Comparison of ENCODE assay signal across 8 cellular contexts in the genomic region with DNA sequence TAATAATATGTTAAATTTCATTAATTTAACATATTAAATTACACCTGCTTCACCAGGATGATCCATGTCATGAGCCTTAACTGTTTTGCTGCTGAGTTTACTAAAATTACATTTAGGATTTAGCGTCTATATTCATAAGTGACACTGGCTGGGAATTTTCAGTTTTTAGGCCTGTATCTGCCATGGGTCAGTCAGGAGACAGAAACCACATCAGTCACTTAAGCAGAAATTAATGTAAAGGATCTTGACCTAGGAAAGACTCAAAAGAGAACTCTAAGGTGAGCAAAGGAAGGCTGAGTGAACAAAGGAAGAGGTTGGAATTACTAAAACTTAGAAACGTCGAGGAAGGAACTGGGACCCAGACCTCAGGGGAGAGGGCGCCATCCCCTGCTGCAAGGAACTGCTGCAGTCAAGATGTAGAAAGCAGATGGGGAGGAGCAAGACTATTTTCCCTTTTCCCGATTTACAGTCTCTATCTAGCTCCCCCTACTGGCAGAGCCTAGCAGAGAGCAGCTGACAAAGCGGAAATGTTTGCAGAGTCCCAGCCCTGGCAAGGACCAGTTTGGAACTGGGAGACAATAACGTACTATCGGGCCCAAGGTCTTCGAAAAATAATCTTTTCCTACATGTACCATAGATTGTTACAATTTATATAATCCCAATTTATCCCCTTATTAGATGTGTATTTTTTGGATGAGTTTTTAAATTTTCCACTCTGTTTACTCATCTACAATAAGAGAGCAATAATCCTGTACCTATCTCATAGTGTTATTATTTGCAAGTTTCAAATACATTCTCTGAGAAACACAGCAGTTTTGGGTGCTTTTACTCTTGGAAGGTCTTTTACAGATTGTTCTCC. TPM values are rescaled to one million over a fixed set of nuclear protein-coding genes. Genes with fewer than 3 reads are reported as not detected.
A peak's percentile ranks its signal among the peaks of the same experiment; 100 is the strongest.
DNase-seq lines count a peak whose midpoint lies in the region; ATAC-seq and TF ChIP-seq lines count a peak whose summit lies in the region.

No MANE protein-coding gene starts in this region.

- peak; percentile 97 for TF ChIP-seq CTCF in GM12873 (IDR thresholded peaks at IDR 0.05; ENCODE audit: insufficient read depth, low read depth, low read length, missing control alignments)
- peak; percentile 25 to 87 (median 74) for TF ChIP-seq CTCF in spleen (IDR thresholded peaks at IDR 0.05 in 8 of 11, conservative IDR thresholded peaks at IDR 0.05 in 3 of 11)

- intact Hi-C loops in spleen (cut with DNase I; ENCODE audit: low total_unique reads), result no loop called here

- H3K4me3 ChIP-seq in spleen, result no peak overlapping the region

- H3K27ac ChIP-seq in spleen, result no peak overlapping the region

- ATAC-seq in HG02884 (IDR thresholded peaks at IDR 0.05; ENCODE audit: unreplicated experiment) (peak; percentile 54), HG03442 (IDR thresholded peaks at IDR 0.05; ENCODE audit: unreplicated experiment) (no peak)

- H3K36me3 ChIP-seq in spleen, result no peaks in the 10 kb centered on the region

- no peak for TF ChIP-seq POLR2A in spleen (IDR thresholded peaks at IDR 0.05)

- no peaks in the 10 kb centered on the region for H3K9me3 ChIP-seq in spleen

- H3K4me1 ChIP-seq in spleen, result peaks cover 0 to 8% (median 2%) of the 10 kb centered on the region in 6 donors

- peaks cover 0 to 12% (median 0%) of the 10 kb centered on the region in 7 donors for H3K27me3 ChIP-seq in spleen (replicated peaks in 1 of 7)

- peak; percentile 80 for DNase-seq in NCI-H2107 treated with DMSO at 0.1 percent for 48 hours (lab: John Stamatoyannopoulos, UW; ENCODE audit: unreplicated experiment)
- DNase-seq in T-helper 9 cell, result peak; percentile 38
- DNase-seq in brain pericyte (ENCODE audit: low read depth, low spot score), result peak; percentile 18
- DNase-seq in iPS-NIHi11 (ENCODE audit: low spot score), result peak; percentile 72
- peak; percentile 74 for DNase-seq in spleen

- WGBS in spleen, 5 donors, result 10 to 14% (median 10%) methylated on average over 8 to 9 of the region's 9 CpGs

RNA-seq across cellular contexts. Expression of a gene that starts 22.6 kb away (rescaled TPM):
- 10 to 100 TPM; 68.5 to 80.3 (median 74.5) TPM for total RNA-seq in spleen
- polyA plus RNA-seq in spleen, result 100 to 1,000 TPM; 119 to 132 (median 131) TPM

RNA-seq across cellular contexts. Expression of a gene that starts 53.7 kb away (rescaled TPM):
- 10 to 100 TPM in 2 of 7 donors, 1 to 10 TPM in 5; 5.5 to 18.3 (median 8.8) TPM for total RNA-seq in spleen
- polyA plus RNA-seq in spleen, result 1 to 10 TPM; 1.5 to 2.3 (median 1.7) TPM

Comparison
In these comparisons a context has a peak if more than half of its experiments do, and no peak if none do; other contexts are left out.
1. DNase-seq: peak in every context shown above with its lines; median percentile 80 in NCI-H2107 treated with DMSO at 0.1 percent for 48 hours; 74 in spleen; 72 in iPS-NIHi11; 38 in T-helper 9 cell; 18 in brain pericyte.